Comparison of ENCODE assay signal across 8 cellular contexts in genomic region chr7:37683263-37684120, GRCh38. TPM values are rescaled to one million over a fixed set of nuclear protein-coding genes. Genes with fewer than 3 reads are reported as not detected.
DNase-seq lines count a peak whose midpoint lies in the region; ATAC-seq, FAIRE-seq and TF ChIP-seq lines count a peak whose summit lies in the region.

Gene GPR141 (plus strand): TSS chr7:37683766. CDS start chr7:37740394, 56,628 bp downstream.

- CTCF ChIA-PET in mammary epithelial cell (lab: Charles Lee; ENCODE audit: low non-redundant PET), result no interaction called here

- TF ChIP-seq CTCF in mammary epithelial cell (conservative IDR thresholded peaks at IDR 0.05 in 1 of 2, IDR thresholded peaks at IDR 0.05 in 1 of 2; ENCODE audit: extremely low read depth in 1 of 2, insufficient read depth in 1 of 2, low read depth in 1 of 2, low read length in 2 of 2), result no peak

- H3K9ac ChIP-seq in BLaER1 treated with 17β-estradiol and CSF1 and Interleukin-3, amounts not matched to agents 10 nM and 100 nM, result peak within 1 kb of the TSS in 7 of 11 experiments; percentile 16 to 73 (median 52); a peak in 9 of 22 replicates
- H3K9ac ChIP-seq in mammary epithelial cell (ENCODE audit: insufficient read depth, low read length), result no peak within 1 kb of the TSS

- H3K36me3 ChIP-seq in BLaER1 treated with 17β-estradiol and CSF1 and Interleukin-3, amounts not matched to agents 10 nM and 100 nM, result 0 out of 22 replicates have a peak, but pooled peaks cover 0 to 4% (median 0%) of the 10 kb centered on the region in 11 experiments
- no peaks in the 10 kb centered on the region for H3K36me3 ChIP-seq in mammary epithelial cell (ENCODE audit: insufficient read depth, low read length)

- no peaks in the 10 kb centered on the region; a peak in 1 of 22 replicates for H3K9me3 ChIP-seq in BLaER1 treated with 17β-estradiol and CSF1 and Interleukin-3, amounts not matched to agents 10 nM and 100 nM (replicated peaks in 1 of 11)
- H3K9me3 ChIP-seq in mammary epithelial cell (replicated peaks; ENCODE audit: insufficient read depth, low read length), result peaks cover 5% of the 10 kb centered on the region

- dilution Hi-C loops in mammary epithelial cell (cut with HindIII; ENCODE audit: low sequenced_read_pairs), result no loop called here

- no peaks in the 10 kb centered on the region for H3K79me2 ChIP-seq in mammary epithelial cell (ENCODE audit: insufficient read depth, low read length)

- H2AFZ ChIP-seq in mammary epithelial cell (ENCODE audit: low read depth, low read length), result no peak within 1 kb of the TSS

- no TSS peak for BruUV-seq in mammary epithelial cell (replicated peaks; lab: Mats Ljungman, UMichigan)

- H3K27me3 ChIP-seq in BLaER1 treated with 17β-estradiol and CSF1 and Interleukin-3, amounts not matched to agents 10 nM and 100 nM, result peaks cover 0 to 26% (median 0%) of the 10 kb centered on the region in 11 experiments; a peak in 4 of 22 replicates
- no peaks in the 10 kb centered on the region for H3K27me3 ChIP-seq in mammary epithelial cell (ENCODE audit: insufficient read depth, low read length)

- H4K20me1 ChIP-seq in BLaER1 treated with 17β-estradiol and CSF1 and Interleukin-3, amounts not matched to agents 10 nM and 100 nM, result no peaks in the 10 kb centered on the region
- no peaks in the 10 kb centered on the region for H4K20me1 ChIP-seq in mammary epithelial cell (ENCODE audit: insufficient read depth, low read length)

- intact Hi-C loops in mammary epithelial cell (cut with micrococcal nuclease), result no loop called here

- peak; percentile 16 for DNase-seq in UCSD-AML1 (lab: John Stamatoyannopoulos, UW; ENCODE audit: unreplicated experiment)
- DNase-seq in urothelium cell line (ENCODE audit: low spot score), result peak; percentile 17
- no peak for DNase-seq in cerebellar cortex (ENCODE audit: low spot score)
- DNase-seq in NCI-H2227 (lab: John Stamatoyannopoulos, UW; ENCODE audit: unreplicated experiment), result no peak
- DNase-seq in mammary epithelial cell, result no peak

- in situ Hi-C loops in mammary epithelial cell (cut with MboI; ENCODE audit: low sequenced_read_pairs in 2 of 2), result no loop called here

- ATAC-seq in GM19351 (IDR thresholded peaks at IDR 0.05; ENCODE audit: unreplicated experiment), result peak; percentile 91
- peak; percentile 89 for ATAC-seq in HG03196 (IDR thresholded peaks at IDR 0.05; ENCODE audit: unreplicated experiment)

- H3K4me1 ChIP-seq in BLaER1 treated with 17β-estradiol and CSF1 and Interleukin-3, amounts not matched to agents 10 nM and 100 nM, result peaks cover 35 to 59% (median 51%) of the 10 kb centered on the region in 10 experiments
- H3K4me1 ChIP-seq in mammary epithelial cell (ENCODE audit: insufficient read depth, low read length), result no peaks in the 10 kb centered on the region

- peak within 1 kb of the TSS; percentile 63 to 88 (median 72) for H3K4me2 ChIP-seq in BLaER1 treated with 17β-estradiol and CSF1 and Interleukin-3, amounts not matched to agents 10 nM and 100 nM
- no peak within 1 kb of the TSS for H3K4me2 ChIP-seq in mammary epithelial cell (ENCODE audit: insufficient read depth, low read depth, low read length)

- 45% methylated on average over 1 of the region's 1 CpG for WGBS in mammary epithelial cell (ENCODE audit: low coverage, missing lambda C conversion rate)

- H3K27ac ChIP-seq in BLaER1 treated with 17β-estradiol and CSF1 and Interleukin-3, amounts not matched to agents 10 nM and 100 nM, result peak within 1 kb of the TSS in 10 of 11 experiments; percentile 13 to 80 (median 70); a peak in 18 of 22 replicates
- H3K27ac ChIP-seq in mammary epithelial cell (ENCODE audit: insufficient read depth, low read depth, low read length), result no peak within 1 kb of the TSS

- FAIRE-seq in urothelium cell line (lab: Jason Lieb, UNC), result no peak

- peak within 1 kb of the TSS in 4 of 10 experiments; percentile 6 to 47 (median 32); a peak in 5 of 20 replicates for H3K4me3 ChIP-seq in BLaER1 treated with 17β-estradiol and CSF1 and Interleukin-3, amounts not matched to agents 10 nM and 100 nM
- no peak within 1 kb of the TSS for H3K4me3 ChIP-seq in mammary epithelial cell (replicated peaks in 1 of 3; ENCODE audit: insufficient read depth in 1 of 3, low read depth in 2 of 3, low read length in 3 of 3)

RNA-seq across cellular contexts. Expression of gene GPR141, which starts in this region (rescaled TPM):
- total RNA-seq in mammary epithelial cell, result not detected
- polyA plus RNA-seq in mammary epithelial cell, result not detected
- not detected for polyA minus RNA-seq in mammary epithelial cell

Comparison
In these comparisons a context has a peak if more than half of its experiments do, and no peak if none do; other contexts are left out.
1. DNase-seq: peak in UCSD-AML1 (single experiment) and urothelium cell line (single experiment); none in cerebellar cortex (single experiment), NCI-H2227 (single experiment) and mammary epithelial cell (single experiment).